In genomic region chr12:52506858-52507715, GRCh38 we compare ENCODE assay signal across 7 cellular contexts. TPM values are rescaled to one million over a fixed set of nuclear protein-coding genes. Genes with fewer than 3 reads are reported as not detected.
DNase-seq lines count a peak whose midpoint lies in the region; ATAC-seq, FAIRE-seq and TF ChIP-seq lines count a peak whose summit lies in the region.

No MANE protein-coding gene starts in this region.

- no peak for ATAC-seq in K562
- no peak for ATAC-seq in GM21576 (IDR thresholded peaks at IDR 0.05; ENCODE audit: unreplicated experiment)

- dilution Hi-C loops in keratinocyte (cut with MboI; ENCODE audit: extremely low pct_ligation_motif_present, low sequenced_read_pairs): no loop called here

- H3K4me1 ChIP-seq in K562 (replicated peaks in 1 of 2; ENCODE audit: control insufficient read depth in 2 of 2, insufficient read depth in 2 of 2, low read length in 2 of 2): no peaks in the 10 kb centered on the region
- H3K4me1 ChIP-seq in keratinocyte (ENCODE audit: control insufficient read depth, extremely low read depth, insufficient read depth, low read length): peaks cover 7% of the 10 kb centered on the region

- H3K4me3 Mint-ChIP-seq in type B pancreatic cell: no peak overlapping the region

- H3K4me1 Mint-ChIP-seq in type B pancreatic cell (ENCODE audit: unreplicated experiment): no peaks in the 10 kb centered on the region

- no peaks in the 10 kb centered on the region for H3K36me3 Mint-ChIP-seq in type B pancreatic cell

- H3K4me3 ChIP-seq in GM12865 (ENCODE audit: low read depth, low read length) (no peak overlapping the region), K562 (no peak overlapping the region), keratinocyte (ENCODE audit: control insufficient read depth in 2 of 3, extremely low read depth in 1 of 3, insufficient read depth in 2 of 3, low read depth in 1 of 3, low read length in 3 of 3) (no peak overlapping the region)

- BruUV-seq in K562 (replicated peaks; lab: Mats Ljungman, UMichigan): no TSS peak

- H3K4me2 ChIP-seq in K562 (ENCODE audit: insufficient read depth, low read length) (no peak overlapping the region), keratinocyte (ENCODE audit: control insufficient read depth, extremely low read depth, insufficient read depth, low read depth, low read length) (no peak overlapping the region)

- H3K9me3 Mint-ChIP-seq in type B pancreatic cell: peaks cover 7% of the 10 kb centered on the region

- TF ChIP-seq CTCF in GM12865 (IDR thresholded peaks at IDR 0.05; ENCODE audit: insufficient read depth, low read depth, low read length, missing control alignments) (peak; percentile 41), K562 (IDR thresholded peaks at IDR 0.05 in 2 of 3, conservative IDR thresholded peaks at IDR 0.05 in 1 of 3; ENCODE audit: insufficient read depth in 2 of 3, low read depth in 1 of 3, low read length in 3 of 3) (peak; percentile 23 to 54 (median 44); a peak in 4 of 6 replicates), keratinocyte (optimal IDR thresholded peaks at IDR 0.05 in 1 of 3, IDR thresholded peaks at IDR 0.05 in 1 of 3, conservative IDR thresholded peaks at IDR 0.05 in 1 of 3; ENCODE audit: extremely low read depth in 1 of 3, insufficient read depth in 2 of 3, low read length in 3 of 3) (peak; percentile 31 to 68 (median 55)), type B pancreatic cell (conservative IDR thresholded peaks at IDR 0.05) (peak; percentile 74)

- H3K27me3 ChIP-seq in K562 (ENCODE audit: control insufficient read depth in 2 of 2, insufficient read depth in 2 of 2, low read length in 2 of 2) (no peaks in the 10 kb centered on the region; a peak in 1 of 5 replicates), keratinocyte (ENCODE audit: control insufficient read depth, extremely low read depth, insufficient read depth, low read length) (no peaks in the 10 kb centered on the region)

- H3K79me2 ChIP-seq in K562 (ENCODE audit: control insufficient read depth, insufficient read depth, low read length): no peaks in the 10 kb centered on the region
- no peaks in the 10 kb centered on the region for H3K79me2 ChIP-seq in keratinocyte (ENCODE audit: control insufficient read depth, insufficient read depth, low read length)

- no peak for TF ChIP-seq POLR2A in K562 (conservative IDR thresholded peaks at IDR 0.05)

- POLR2A ChIA-PET in K562 (lab: Yijun Ruan, JAX): no interaction called here

- H3K9me3 ChIP-seq in K562 (replicated peaks; ENCODE audit: control insufficient read depth, insufficient read depth, low read depth, low read length) (no peaks in the 10 kb centered on the region), keratinocyte (ENCODE audit: control insufficient read depth, low read depth, low read length) (no peaks in the 10 kb centered on the region)

- intact Hi-C loops in K562 (cut with micrococcal nuclease): no loop called here

- peak; percentile 62 for FAIRE-seq in K562 (lab: Jason Lieb, UNC)
- FAIRE-seq in keratinocyte (lab: Jason Lieb, UNC): peak; percentile 74

- H4K20me1 ChIP-seq in K562 (replicated peaks; ENCODE audit: control insufficient read depth, insufficient read depth, low read length) (no peaks in the 10 kb centered on the region), keratinocyte (ENCODE audit: control insufficient read depth, extremely low read depth, insufficient read depth, low read length) (no peaks in the 10 kb centered on the region)

- H3K36me3 ChIP-seq in K562 (ENCODE audit: control insufficient read depth, insufficient read depth, low read length) (no peaks in the 10 kb centered on the region), keratinocyte (ENCODE audit: control insufficient read depth in 2 of 2, extremely low read depth in 1 of 2, insufficient read depth in 2 of 2, low read length in 2 of 2) (peaks cover 0 to 2% of the 10 kb centered on the region in 2 experiments)

- H3K9ac ChIP-seq in K562 (ENCODE audit: insufficient read depth in 1 of 2, low read depth in 2 of 2, low read length in 2 of 2) (no peak overlapping the region), keratinocyte (ENCODE audit: control insufficient read depth, extremely low read depth, insufficient read depth, low read length) (no peak overlapping the region)

- CTCF ChIA-PET in K562 (lab: Yijun Ruan, JAX; ENCODE audit: low intra/inter-chr PET ratio): no interaction called here

- H3K27me3 Mint-ChIP-seq in type B pancreatic cell: peaks cover 13% of the 10 kb centered on the region

- no peak for TF ChIP-seq EP300 in K562 (IDR thresholded peaks at IDR 0.05; ENCODE audit: low read length)

- DNase-seq in GM12865 (ENCODE audit: low read depth) (peak; percentile 27), NCI-H1092 treated with DMSO at 0.1 percent for 48 hours (lab: John Stamatoyannopoulos, UW) (peak; percentile 36), K562 (ENCODE audit: extremely low read depth in 1 of 4, low spot score in 3 of 4) (peak in 2 of 4 experiments; percentile 20 to 21), keratinocyte (ENCODE audit: low read depth, low spot score) (no peak), type B pancreatic cell (ENCODE audit: extremely low spot score, unreplicated experiment) (no peak), NCI-H1048 (lab: John Stamatoyannopoulos, UW) (no peak)

- WGBS in K562 (ENCODE audit: insufficient coverage, low coverage, missing lambda C conversion rate): 3% methylated on average over 4 of the region's 4 CpGs

- no peak for TF ChIP-seq RAD21 in K562 (CRISPR knock-in tag; conservative IDR thresholded peaks at IDR 0.05 in 1 of 2, IDR thresholded peaks at IDR 0.05 in 1 of 2)

- H2AFZ ChIP-seq in K562 (ENCODE audit: low read depth, low read length): no peak overlapping the region
- peak overlapping the region; percentile 21 for H2AFZ ChIP-seq in keratinocyte (ENCODE audit: control insufficient read depth, low read length)

- no peak overlapping the region for H3K27ac Mint-ChIP-seq in type B pancreatic cell

- H3K9me1 ChIP-seq in K562 (ENCODE audit: control insufficient read depth, insufficient read depth, low read length) (no peaks in the 10 kb centered on the region), keratinocyte (ENCODE audit: control insufficient read depth, extremely low read depth, insufficient read depth, low read length) (no peaks in the 10 kb centered on the region)

- no peak overlapping the region for H3K27ac ChIP-seq in K562 (ENCODE audit: extremely low read depth, low read depth, low read length)
- no peak overlapping the region for H3K27ac ChIP-seq in keratinocyte (ENCODE audit: control insufficient read depth, insufficient read depth, low read length)

- in situ Hi-C loops in K562 (cut with MboI): no loop called here

RNA-seq across cellular contexts. Expression of gene KRT5, which starts 13.1 kb away (rescaled TPM):
- total RNA-seq in K562 (2011; cell fraction: chromatin; rRNA removed; ENCODE audit: low replicate concordance): not detected in 2 replicates
- 0.26 TPM in 1 of 2 replicates, not detected in the other for total RNA-seq in K562 (2011; cell fraction: nucleolus; rRNA removed)
- not detected in 2 replicates for total RNA-seq in K562 (2011; cell fraction: nucleoplasm; rRNA removed)
- total RNA-seq in K562 (2014; rRNA removed): not detected in 2 replicates
- not detected in 2 replicates for total RNA-seq in K562 (2014; rRNA removed; fragmentation: Illumina TruSeq; extraction: Trizol)
- not detected in 2 replicates for total RNA-seq in K562 (2015; rRNA removed; fragmentation: Illumina TruSeq; extraction: Trizol)
- total RNA-seq in K562 (2021): not detected in 2 replicates
- polyA plus RNA-seq in K562 (2011; rRNA removed): 0.12 and 0.32 TPM in 2 replicates
- polyA plus RNA-seq in K562 (2011; cell fraction: cytosol; rRNA removed): 0.07 and 0.09 TPM in 2 replicates
- not detected in 2 replicates for polyA plus RNA-seq in K562 (2011; cell fraction: nucleus; rRNA removed)
- not detected in 2 replicates for polyA plus RNA-seq in K562 (2012)
- not detected in 2 replicates for polyA plus RNA-seq in K562 (2014; fragmentation: Illumina TruSeq; extraction: Trizol)
- not detected for polyA plus RNA-seq in K562 (2014; fragmentation: Nextera tagmentation; extraction: Ambion mirVana)
- polyA plus RNA-seq in K562 (2014; rRNA removed): not detected in 2 replicates
- polyA minus RNA-seq in K562 (2011; rRNA and poly(A)+ RNA removed): 0.30 TPM in 1 of 2 replicates, not detected in the other
- polyA minus RNA-seq in K562 (2011; cell fraction: cytosol; rRNA and poly(A)+ RNA removed): not detected in 2 replicates
- not detected in 2 replicates for polyA minus RNA-seq in K562 (2011; cell fraction: nucleus; rRNA and poly(A)+ RNA removed)
- 14,274 to 15,814 TPM (median 15,322 TPM) in 3 replicates for polyA plus RNA-seq in keratinocyte
- 65,106 TPM for polyA plus RNA-seq in keratinocyte (2011; ENCODE audit: low read depth)
- polyA plus RNA-seq in keratinocyte (2011; cell fraction: cytosol; rRNA removed): 14,617 and 16,515 TPM in 2 replicates
- polyA plus RNA-seq in keratinocyte (2011; cell fraction: nucleus; rRNA removed): 13,124 and 13,753 TPM in 2 replicates
- 14,417 and 19,307 TPM in 2 replicates for polyA plus RNA-seq in keratinocyte (2012; ENCODE audit: low replicate concordance)
- polyA minus RNA-seq in keratinocyte: 14,077 to 29,017 TPM (median 19,306 TPM) in 3 replicates
- 38,935 TPM for polyA minus RNA-seq in keratinocyte (2011; cell fraction: cytosol; rRNA and poly(A)+ RNA removed)
- polyA minus RNA-seq in keratinocyte (2011; cell fraction: nucleus; rRNA and poly(A)+ RNA removed): 7,770 and 7,938 TPM in 2 replicates
- total RNA-seq in type B pancreatic cell (ENCODE audit: low replicate concordance): 13.0 and 25.0 TPM in 2 replicates

RNA-seq across cellular contexts. Expression of gene KRT6A, which starts 14.0 kb away (rescaled TPM):
- not detected in 2 replicates for total RNA-seq in K562 (2011; cell fraction: chromatin; rRNA removed; ENCODE audit: low replicate concordance)
- 0.26 TPM in 1 of 2 replicates, not detected in the other for total RNA-seq in K562 (2011; cell fraction: nucleolus; rRNA removed)
- not detected in 2 replicates for total RNA-seq in K562 (2011; cell fraction: nucleoplasm; rRNA removed)
- total RNA-seq in K562 (2014; rRNA removed): not detected in 2 replicates
- not detected in 2 replicates for total RNA-seq in K562 (2014; rRNA removed; fragmentation: Illumina TruSeq; extraction: Trizol)
- not detected in 2 replicates for total RNA-seq in K562 (2015; rRNA removed; fragmentation: Illumina TruSeq; extraction: Trizol)
- total RNA-seq in K562 (2021): not detected in 2 replicates
- 0.26 TPM in 1 of 2 replicates, not detected in the other for polyA plus RNA-seq in K562 (2011; rRNA removed)
- 0.03 and 0.07 TPM in 2 replicates for polyA plus RNA-seq in K562 (2011; cell fraction: cytosol; rRNA removed)
- polyA plus RNA-seq in K562 (2011; cell fraction: nucleus; rRNA removed): not detected in 2 replicates
- polyA plus RNA-seq in K562 (2012): not detected in 2 replicates
- not detected in 2 replicates for polyA plus RNA-seq in K562 (2014; fragmentation: Illumina TruSeq; extraction: Trizol)
- not detected for polyA plus RNA-seq in K562 (2014; fragmentation: Nextera tagmentation; extraction: Ambion mirVana)
- polyA plus RNA-seq in K562 (2014; rRNA removed): not detected in 2 replicates
- polyA minus RNA-seq in K562 (2011; rRNA and poly(A)+ RNA removed): 0.30 TPM in 1 of 2 replicates, not detected in the other
- not detected in 2 replicates for polyA minus RNA-seq in K562 (2011; cell fraction: cytosol; rRNA and poly(A)+ RNA removed)
- polyA minus RNA-seq in K562 (2011; cell fraction: nucleus; rRNA and poly(A)+ RNA removed): 0.13 TPM in 1 of 2 replicates, not detected in the other
- 10,395 to 23,012 TPM (median 12,338 TPM) in 3 replicates for polyA plus RNA-seq in keratinocyte
- polyA plus RNA-seq in keratinocyte (2011; ENCODE audit: low read depth): 36,695 TPM
- polyA plus RNA-seq in keratinocyte (2011; cell fraction: cytosol; rRNA removed): 11,622 and 15,916 TPM in 2 replicates
- 13,095 and 13,115 TPM in 2 replicates for polyA plus RNA-seq in keratinocyte (2011; cell fraction: nucleus; rRNA removed)
- polyA plus RNA-seq in keratinocyte (2012; ENCODE audit: low replicate concordance): 9,877 and 13,559 TPM in 2 replicates
- 12,898 to 17,765 TPM (median 16,942 TPM) in 3 replicates for polyA minus RNA-seq in keratinocyte
- polyA minus RNA-seq in keratinocyte (2011; cell fraction: cytosol; rRNA and poly(A)+ RNA removed): 17,686 TPM
- 6,738 and 7,678 TPM in 2 replicates for polyA minus RNA-seq in keratinocyte (2011; cell fraction: nucleus; rRNA and poly(A)+ RNA removed)
- 9.9 and 41.6 TPM in 2 replicates for total RNA-seq in type B pancreatic cell (ENCODE audit: low replicate concordance)

RNA-seq across cellular contexts. Expression of gene KRT6C, which starts 33.5 kb away (rescaled TPM):
- total RNA-seq in K562 (2011; cell fraction: chromatin; rRNA removed; ENCODE audit: low replicate concordance): not detected in 2 replicates
- total RNA-seq in K562 (2011; cell fraction: nucleolus; rRNA removed): not detected in 2 replicates
- total RNA-seq in K562 (2011; cell fraction: nucleoplasm; rRNA removed): not detected in 2 replicates
- total RNA-seq in K562 (2014; rRNA removed) (not detected in 2 replicates), K562 (2014; rRNA removed; fragmentation: Illumina TruSeq; extraction: Trizol) (not detected in 2 replicates), K562 (2015; rRNA removed; fragmentation: Illumina TruSeq; extraction: Trizol) (not detected in 2 replicates), K562 (2021) (not detected in 2 replicates), type B pancreatic cell (ENCODE audit: low replicate concordance) (0.19 and 0.31 TPM in 2 replicates)
- polyA plus RNA-seq in K562 (2011; rRNA removed) (not detected in 2 replicates), K562 (2014; fragmentation: Illumina TruSeq; extraction: Trizol) (not detected in 2 replicates), K562 (2014; fragmentation: Nextera tagmentation; extraction: Ambion mirVana) (not detected), K562 (2014; rRNA removed) (not detected in 2 replicates), keratinocyte (203 to 1,358 TPM (median 357 TPM) in 3 replicates)
- not detected in 2 replicates for polyA plus RNA-seq in K562 (2011; cell fraction: cytosol; rRNA removed)
- not detected in 2 replicates for polyA plus RNA-seq in K562 (2011; cell fraction: nucleus; rRNA removed)
- not detected in 2 replicates for polyA plus RNA-seq in K562 (2012)
- polyA minus RNA-seq in K562 (2011; rRNA and poly(A)+ RNA removed): not detected in 2 replicates
- polyA minus RNA-seq in K562 (2011; cell fraction: cytosol; rRNA and poly(A)+ RNA removed): not detected in 2 replicates
- polyA minus RNA-seq in K562 (2011; cell fraction: nucleus; rRNA and poly(A)+ RNA removed): not detected in 2 replicates
- 180 TPM for polyA plus RNA-seq in keratinocyte (2011; ENCODE audit: low read depth)
- 276 and 391 TPM in 2 replicates for polyA plus RNA-seq in keratinocyte (2011; cell fraction: cytosol; rRNA removed)
- polyA plus RNA-seq in keratinocyte (2011; cell fraction: nucleus; rRNA removed): 374 and 380 TPM in 2 replicates
- 210 and 280 TPM in 2 replicates for polyA plus RNA-seq in keratinocyte (2012; ENCODE audit: low replicate concordance)
- polyA minus RNA-seq in keratinocyte: 453 to 1,813 TPM (median 710 TPM) in 3 replicates
- 562 TPM for polyA minus RNA-seq in keratinocyte (2011; cell fraction: cytosol; rRNA and poly(A)+ RNA removed)
- polyA minus RNA-seq in keratinocyte (2011; cell fraction: nucleus; rRNA and poly(A)+ RNA removed): 354 and 380 TPM in 2 replicates

RNA-seq across cellular contexts. Expression of gene KRT71, which starts 45.9 kb away (rescaled TPM):
- total RNA-seq in K562 (2011; cell fraction: chromatin; rRNA removed; ENCODE audit: low replicate concordance): not detected in 2 replicates
- total RNA-seq in K562 (2011; cell fraction: nucleolus; rRNA removed): not detected in 2 replicates
- not detected in 2 replicates for total RNA-seq in K562 (2011; cell fraction: nucleoplasm; rRNA removed)
- not detected in 2 replicates for total RNA-seq in K562 (2014; rRNA removed)
- not detected in 2 replicates for total RNA-seq in K562 (2014; rRNA removed; fragmentation: Illumina TruSeq; extraction: Trizol)
- total RNA-seq in K562 (2015; rRNA removed; fragmentation: Illumina TruSeq; extraction: Trizol): not detected in 2 replicates
- not detected in 2 replicates for total RNA-seq in K562 (2021)
- polyA plus RNA-seq in K562 (2011; rRNA removed): not detected in 2 replicates
- polyA plus RNA-seq in K562 (2011; cell fraction: cytosol; rRNA removed): not detected in 2 replicates
- polyA plus RNA-seq in K562 (2011; cell fraction: nucleus; rRNA removed): not detected in 2 replicates
- polyA plus RNA-seq in K562 (2012): not detected in 2 replicates
- not detected in 2 replicates for polyA plus RNA-seq in K562 (2014; fragmentation: Illumina TruSeq; extraction: Trizol)
- not detected for polyA plus RNA-seq in K562 (2014; fragmentation: Nextera tagmentation; extraction: Ambion mirVana)
- not detected in 2 replicates for polyA plus RNA-seq in K562 (2014; rRNA removed)
- not detected in 2 replicates for polyA minus RNA-seq in K562 (2011; rRNA and poly(A)+ RNA removed)
- polyA minus RNA-seq in K562 (2011; cell fraction: cytosol; rRNA and poly(A)+ RNA removed): not detected in 2 replicates
- polyA minus RNA-seq in K562 (2011; cell fraction: nucleus; rRNA and poly(A)+ RNA removed): not detected in 2 replicates
- not detected in 3 replicates for polyA plus RNA-seq in keratinocyte
- not detected for polyA plus RNA-seq in keratinocyte (2011; ENCODE audit: low read depth)
- polyA plus RNA-seq in keratinocyte (2011; cell fraction: cytosol; rRNA removed): not detected in 2 replicates
- polyA plus RNA-seq in keratinocyte (2011; cell fraction: nucleus; rRNA removed): not detected in 2 replicates
- polyA plus RNA-seq in keratinocyte (2012; ENCODE audit: low replicate concordance): not detected in 2 replicates
- polyA minus RNA-seq in keratinocyte: not detected in 3 replicates
- not detected for polyA minus RNA-seq in keratinocyte (2011; cell fraction: cytosol; rRNA and poly(A)+ RNA removed)
- polyA minus RNA-seq in keratinocyte (2011; cell fraction: nucleus; rRNA and poly(A)+ RNA removed): not detected in 2 replicates
- 0.50 TPM in 1 of 2 replicates, not detected in the other for total RNA-seq in type B pancreatic cell (ENCODE audit: low replicate concordance)

RNA-seq across cellular contexts. Expression of gene KRT6B, which starts 55.1 kb away (rescaled TPM):
- total RNA-seq in K562 (2011; cell fraction: chromatin; rRNA removed; ENCODE audit: low replicate concordance): not detected in 2 replicates
- total RNA-seq in K562 (2011; cell fraction: nucleolus; rRNA removed): not detected in 2 replicates
- not detected in 2 replicates for total RNA-seq in K562 (2011; cell fraction: nucleoplasm; rRNA removed)
- total RNA-seq in K562 (2014; rRNA removed) (not detected in 2 replicates), K562 (2014; rRNA removed; fragmentation: Illumina TruSeq; extraction: Trizol) (not detected in 2 replicates), K562 (2015; rRNA removed; fragmentation: Illumina TruSeq; extraction: Trizol) (not detected in 2 replicates), K562 (2021) (not detected in 2 replicates), type B pancreatic cell (ENCODE audit: low replicate concordance) (0.14 TPM in 1 of 2 replicates, not detected in the other)
- polyA plus RNA-seq in K562 (2011; rRNA removed) (not detected in 2 replicates), K562 (2014; fragmentation: Illumina TruSeq; extraction: Trizol) (not detected in 2 replicates), K562 (2014; fragmentation: Nextera tagmentation; extraction: Ambion mirVana) (not detected), K562 (2014; rRNA removed) (not detected in 2 replicates), keratinocyte (1,722 to 4,902 TPM (median 2,016 TPM) in 3 replicates)
- polyA plus RNA-seq in K562 (2011; cell fraction: cytosol; rRNA removed): not detected in 2 replicates
- polyA plus RNA-seq in K562 (2011; cell fraction: nucleus; rRNA removed): not detected in 2 replicates
- not detected in 2 replicates for polyA plus RNA-seq in K562 (2012)
- polyA minus RNA-seq in K562 (2011; rRNA and poly(A)+ RNA removed): not detected in 2 replicates
- not detected in 2 replicates for polyA minus RNA-seq in K562 (2011; cell fraction: cytosol; rRNA and poly(A)+ RNA removed)
- not detected in 2 replicates for polyA minus RNA-seq in K562 (2011; cell fraction: nucleus; rRNA and poly(A)+ RNA removed)
- polyA plus RNA-seq in keratinocyte (2011; ENCODE audit: low read depth): 2,938 TPM
- polyA plus RNA-seq in keratinocyte (2011; cell fraction: cytosol; rRNA removed): 2,812 and 3,083 TPM in 2 replicates
- 2,797 and 2,980 TPM in 2 replicates for polyA plus RNA-seq in keratinocyte (2011; cell fraction: nucleus; rRNA removed)
- 1,858 and 2,565 TPM in 2 replicates for polyA plus RNA-seq in keratinocyte (2012; ENCODE audit: low replicate concordance)
- polyA minus RNA-seq in keratinocyte: 2,114 to 3,991 TPM (median 2,742 TPM) in 3 replicates
- polyA minus RNA-seq in keratinocyte (2011; cell fraction: cytosol; rRNA and poly(A)+ RNA removed): 3,211 TPM
- 1,354 and 1,584 TPM in 2 replicates for polyA minus RNA-seq in keratinocyte (2011; cell fraction: nucleus; rRNA and poly(A)+ RNA removed)

Comparison
In these comparisons a context has a peak if more than half of its experiments do, and no peak if none do; other contexts are left out.
1. DNase-seq: peak in GM12865 (single experiment) and NCI-H1092 treated with DMSO at 0.1 percent for 48 hours (single experiment); none in keratinocyte (single experiment), type B pancreatic cell (single experiment) and NCI-H1048 (single experiment).
2. RNA of gene KRT5, which starts 13.1 kb away (total RNA-seq): 13.0 to 25.0 TPM in type B pancreatic cell; 0.26 TPM in K562; every median in the first group is over 10 times any median in the second.
3. Peak in every context shown above with its lines, with median percentiles within 50 percentile points of each other: CTCF ChIP-seq.